ENCODE assay signal across 9 cellular contexts in genomic region chr1:15799004-15799867, GRCh38. TPM values are rescaled to one million over a fixed set of nuclear protein-coding genes. Genes with fewer than 3 reads are reported as not detected.
DNase-seq lines count a peak whose midpoint lies in the region; ATAC-seq and TF ChIP-seq lines count a peak whose summit lies in the region.
"Had no signal": no experiment of that assay in that cellular context is flagged by ENCODE, and none has a peak within 500 bp of the region (broad histone marks: within the 10 kb centered on the region; RNA-seq: fewer than 3 reads in every experiment).

No MANE protein-coding gene starts in this region.

- peak overlapping the region in 2 of 4 donors; percentile 37 to 46 for H3K4me3 ChIP-seq in Peyer's patch
- H3K4me3 ChIP-seq in fibroblast of lung (replicated peaks in 1 of 4; ENCODE audit: control extremely low read depth in 1 of 4, insufficient read depth in 1 of 4, low read depth in 3 of 4, low read length in 4 of 4) = no peak overlapping the region
- no peak overlapping the region for H3K4me3 ChIP-seq in prostate gland

- intact Hi-C loops in prostate gland (cut with DNase I) = no loop called here

- H3K79me2 ChIP-seq in fibroblast of lung (ENCODE audit: control insufficient read depth, insufficient read depth, low read length) = no peaks in the 10 kb centered on the region

- no peaks in the 10 kb centered on the region for H4K20me1 ChIP-seq in fibroblast of lung (ENCODE audit: control insufficient read depth, extremely low read depth, insufficient read depth, low read length)

- H3K4me1 ChIP-seq in Peyer's patch = peaks cover 0 to 43% (median 2%) of the 10 kb centered on the region in 4 donors
- peaks cover 42% of the 10 kb centered on the region for H3K4me1 ChIP-seq in fibroblast of lung (ENCODE audit: control insufficient read depth, extremely low read depth, insufficient read depth, low read length)
- H3K4me1 ChIP-seq in prostate gland (replicated peaks) = peaks cover 25% of the 10 kb centered on the region

- ATAC-seq in GM19452 (IDR thresholded peaks at IDR 0.05; ENCODE audit: unreplicated experiment) (no peak), HG03039 (IDR thresholded peaks at IDR 0.05; ENCODE audit: unreplicated experiment) (no peak)

- TF ChIP-seq CTCF in Peyer's patch (IDR thresholded peaks at IDR 0.05) (no peak), fibroblast of lung (conservative IDR thresholded peaks at IDR 0.05 in 1 of 2, IDR thresholded peaks at IDR 0.05 in 1 of 2; ENCODE audit: low read depth in 1 of 2, low read length in 2 of 2) (no peak), prostate gland (IDR thresholded peaks at IDR 0.05) (no peak)

- TF ChIP-seq POLR2A in Peyer's patch (IDR thresholded peaks at IDR 0.05) (peak in 1 of 2 donors; percentile 27), prostate gland (IDR thresholded peaks at IDR 0.05) (no peak)

- 21% methylated on average over 9 of the region's 9 CpGs for WGBS in prostate gland

- H3K36me3 ChIP-seq in Peyer's patch = no peaks in the 10 kb centered on the region
- H3K36me3 ChIP-seq in fibroblast of lung (ENCODE audit: control insufficient read depth, insufficient read depth, low read length) = no peaks in the 10 kb centered on the region
- no peaks in the 10 kb centered on the region for H3K36me3 ChIP-seq in prostate gland

- H3K4me2 ChIP-seq in fibroblast of lung (ENCODE audit: extremely low read depth, insufficient read depth, low read length) = peak overlapping the region; percentile 62

- no peaks in the 10 kb centered on the region for H3K9me3 ChIP-seq in Peyer's patch
- no peaks in the 10 kb centered on the region for H3K9me3 ChIP-seq in fibroblast of lung (ENCODE audit: control insufficient read depth, insufficient read depth, low read depth, low read length)
- H3K9me3 ChIP-seq in prostate gland = no peaks in the 10 kb centered on the region

- no peaks in the 10 kb centered on the region for H3K27me3 ChIP-seq in Peyer's patch
- H3K27me3 ChIP-seq in fibroblast of lung (ENCODE audit: control insufficient read depth, insufficient read depth, low read length) = no peaks in the 10 kb centered on the region
- no peaks in the 10 kb centered on the region for H3K27me3 ChIP-seq in prostate gland (replicated peaks; ENCODE audit: insufficient read depth)

- H3K27ac ChIP-seq in Peyer's patch (peak overlapping the region; percentile 5 to 94 (median 82)), fibroblast of lung (ENCODE audit: insufficient read depth, low read length) (peak overlapping the region; percentile 90), prostate gland (peak overlapping the region; percentile 56 to 60)

- peak; percentile 99 for DNase-seq in ELR (ENCODE audit: low read depth)
- DNase-seq in Peyer's patch = peak in 2 of 3 donors; percentile 76 to 77
- DNase-seq in fibroblast of lung (ENCODE audit: low read depth in 2 of 2) = peak; percentile 97 to 98
- peak; percentile 65 for DNase-seq in prostate gland (ENCODE audit: low spot score)
- DNase-seq in cerebellar cortex (ENCODE audit: low spot score) = no peak
- DNase-seq in retina = no peak
- DNase-seq: natural killer cell had no signal

- H3K9ac ChIP-seq in fibroblast of lung (ENCODE audit: insufficient read depth, low read length) = peak overlapping the region; percentile 20

- no peak overlapping the region for H2AFZ ChIP-seq in fibroblast of lung (ENCODE audit: low read length)

RNA-seq across cellular contexts. Expression of gene UQCRHL, which starts 8.2 kb away (rescaled TPM):
- total RNA-seq in Peyer's patch (1 to 10 TPM; 1.3 to 2.5 (median 1.6) TPM), fibroblast of lung (4.4 and 7.8 TPM in 2 replicates), prostate gland (1 to 10 TPM; 1.6 to 2.4 TPM)
- 1.3 and 2.7 TPM in 2 replicates for polyA plus RNA-seq in fibroblast of lung
- polyA plus RNA-seq in fibroblast of lung (2012) = 3.2 and 3.8 TPM in 2 replicates
- 0.63 TPM in 1 of 2 replicates, not detected in the other for polyA minus RNA-seq in fibroblast of lung (ENCODE audit: low replicate concordance)

RNA-seq across cellular contexts. Expression of gene FBLIM1, which starts 40.6 kb away (rescaled TPM):
- total RNA-seq in Peyer's patch = 100 to 1,000 TPM in 3 of 4 donors, 10 to 100 TPM in 1; 50.3 to 502 (median 337) TPM
- total RNA-seq in fibroblast of lung = 17.3 and 27.7 TPM in 2 replicates
- 35.8 and 86.2 TPM in 2 replicates for polyA plus RNA-seq in fibroblast of lung
- polyA plus RNA-seq in fibroblast of lung (2012) = 39.3 and 91.3 TPM in 2 replicates
- polyA minus RNA-seq in fibroblast of lung (ENCODE audit: low replicate concordance) = 45.2 and 138 TPM in 2 replicates
- total RNA-seq in prostate gland = 100 to 1,000 TPM in 1 of 2 donors, 10 to 100 TPM in 1; 33.1 to 111 TPM

RNA-seq across cellular contexts. Expression of gene SPEN, which starts 48.3 kb away (rescaled TPM):
- total RNA-seq in Peyer's patch (10 to 100 TPM; 51.8 to 94.9 (median 61.5) TPM), fibroblast of lung (11.0 and 11.9 TPM in 2 replicates), prostate gland (10 to 100 TPM; 31.9 to 48.3 TPM)
- polyA plus RNA-seq in fibroblast of lung = 3.8 and 5.1 TPM in 2 replicates
- polyA plus RNA-seq in fibroblast of lung (2012) = 13.7 and 17.6 TPM in 2 replicates
- 31.8 and 47.9 TPM in 2 replicates for polyA minus RNA-seq in fibroblast of lung (ENCODE audit: low replicate concordance)

RNA-seq across cellular contexts. Expression of gene TMEM82, which starts 56.9 kb away (rescaled TPM):
- 10 to 100 TPM in 3 of 4 donors, 1 to 10 TPM in 1; 2.5 to 42.4 (median 32.7) TPM for total RNA-seq in Peyer's patch
- not detected in 2 replicates for total RNA-seq in fibroblast of lung
- polyA plus RNA-seq in fibroblast of lung = not detected in 2 replicates
- polyA plus RNA-seq in fibroblast of lung (2012) = not detected in 2 replicates
- not detected in 2 replicates for polyA minus RNA-seq in fibroblast of lung (ENCODE audit: low replicate concordance)
- not detected for total RNA-seq in prostate gland
- total RNA-seq: natural killer cell had no signal

Comparison
In these comparisons a context has a peak if more than half of its experiments do, and no peak if none do; other contexts are left out.
1. DNase-seq: peak in ELR (single experiment), Peyer's patch (2 of 3), fibroblast of lung (2 of 2) and prostate gland (single experiment); none in cerebellar cortex (single experiment) and retina (single experiment).
2. Peak in every context shown above with its lines, with median percentiles within 50 percentile points of each other: H3K27ac ChIP-seq.